In genomic region chr17:28841901-28842281, GRCh38 we compare ENCODE assay signal across 8 cellular contexts. TPM values are rescaled to one million over a fixed set of nuclear protein-coding genes. Genes with fewer than 3 reads are reported as not detected.
A peak's percentile ranks its signal among the peaks of the same experiment; 100 is the strongest.
DNase-seq lines count a peak whose midpoint lies in the region; ATAC-seq lines count a peak whose summit lies in the region.

No MANE protein-coding gene starts in this region.

- H3K4me3 Mint-ChIP-seq in natural killer cell treated with Interleukin-12 subunit alpha and Interleukin-12 subunit beta and Interleukin-15 and Interleukin-18, amount 100 ng/mL, for 72 hours, result peak overlapping the region; percentile 100

- no peaks in the 10 kb centered on the region for H3K27me3 Mint-ChIP-seq in natural killer cell treated with Interleukin-12 subunit alpha and Interleukin-12 subunit beta and Interleukin-15 and Interleukin-18, amount 100 ng/mL, for 72 hours

- no peaks in the 10 kb centered on the region for H3K9me3 Mint-ChIP-seq in natural killer cell treated with Interleukin-12 subunit alpha and Interleukin-12 subunit beta and Interleukin-15 and Interleukin-18, amount 100 ng/mL, for 72 hours

- intact Hi-C loops in head of caudate nucleus (cut with DNase I), result no loop called here

- peak; percentile 22 for ATAC-seq in GM18867 (IDR thresholded peaks at IDR 0.05; ENCODE audit: unreplicated experiment)
- ATAC-seq in natural killer cell treated with Interleukin-12 subunit alpha and Interleukin-12 subunit beta and Interleukin-15 and Interleukin-18, amount 100 ng/mL, for 72 hours, result peak in 1 of 2 donors; percentile 2
- no peak for ATAC-seq in GM19455 (IDR thresholded peaks at IDR 0.05; ENCODE audit: unreplicated experiment)

- H3K27ac Mint-ChIP-seq in natural killer cell treated with Interleukin-12 subunit alpha and Interleukin-12 subunit beta and Interleukin-15 and Interleukin-18, amount 100 ng/mL, for 72 hours, result peak overlapping the region; percentile 93 to 98

- DNase-seq in NCI-H510A (lab: John Stamatoyannopoulos, UW), result peak; percentile 24
- DNase-seq in dermis blood vessel endothelial cell, result peak; percentile 39
- no peak for DNase-seq in natural killer cell treated with Interleukin-12 subunit alpha and Interleukin-12 subunit beta and Interleukin-15 and Interleukin-18, amount 100 ng/mL, for 72 hours (ENCODE audit: low spot score)
- DNase-seq in head of caudate nucleus, result no peak
- DNase-seq in H4 (ENCODE audit: low spot score), result no peak
- DNase-seq in NCI-H1436 treated with DMSO at 0.1 percent for 48 hours (lab: John Stamatoyannopoulos, UW), result no peak

- H3K4me1 Mint-ChIP-seq in natural killer cell treated with Interleukin-12 subunit alpha and Interleukin-12 subunit beta and Interleukin-15 and Interleukin-18, amount 100 ng/mL, for 72 hours (ENCODE audit: low read depth in 2 of 2), result peaks cover 10% of the 10 kb centered on the region in 2 donors

- H3K36me3 Mint-ChIP-seq in natural killer cell treated with Interleukin-12 subunit alpha and Interleukin-12 subunit beta and Interleukin-15 and Interleukin-18, amount 100 ng/mL, for 72 hours, result peaks cover 7% of the 10 kb centered on the region

RNA-seq across cellular contexts. Expression of gene FAM222B, which starts 0.7 kb away (rescaled TPM):
- 9.5 and 14.6 TPM in 2 replicates for total RNA-seq in dermis blood vessel endothelial cell
- total RNA-seq in natural killer cell treated with Interleukin-12 subunit alpha and Interleukin-12 subunit beta and Interleukin-15 and Interleukin-18, amount 100 ng/mL, for 72 hours, result 10 to 100 TPM; 21.7 to 23.5 TPM
- 3.6 and 4.1 TPM in 2 replicates for total RNA-seq in H4 (2014; rRNA removed; shearing (Covaris generic))

RNA-seq across cellular contexts. Expression of gene ERAL1, which starts 12.9 kb away (rescaled TPM):
- 37.8 and 49.1 TPM in 2 replicates for total RNA-seq in dermis blood vessel endothelial cell
- total RNA-seq in natural killer cell treated with Interleukin-12 subunit alpha and Interleukin-12 subunit beta and Interleukin-15 and Interleukin-18, amount 100 ng/mL, for 72 hours, result 100 to 1,000 TPM in 1 of 2 donors, 10 to 100 TPM in 1; 55.9 to 105 TPM
- total RNA-seq in H4 (2014; rRNA removed; shearing (Covaris generic)), result 23.4 and 37.5 TPM in 2 replicates

RNA-seq across cellular contexts. Expression of gene FLOT2, which starts 55.6 kb away (rescaled TPM):
- total RNA-seq in dermis blood vessel endothelial cell, result 130 and 195 TPM in 2 replicates
- 10 to 100 TPM; 79.3 to 95.8 TPM for total RNA-seq in natural killer cell treated with Interleukin-12 subunit alpha and Interleukin-12 subunit beta and Interleukin-15 and Interleukin-18, amount 100 ng/mL, for 72 hours
- 15.5 and 21.3 TPM in 2 replicates for total RNA-seq in H4 (2014; rRNA removed; shearing (Covaris generic))

Comparison
In these comparisons a context has a peak if more than half of its experiments do, and no peak if none do; other contexts are left out.
1. DNase-seq: peak in NCI-H510A (single experiment) and dermis blood vessel endothelial cell (single experiment); none in natural killer cell treated with Interleukin-12 subunit alpha and Interleukin-12 subunit beta and Interleukin-15 and Interleukin-18, amount 100 ng/mL, for 72 hours (single experiment), head of caudate nucleus (0 of 42), H4 (single experiment) and NCI-H1436 treated with DMSO at 0.1 percent for 48 hours (single experiment).